24 cellular contexts compared by ENCODE assay signal in the genomic region with DNA sequence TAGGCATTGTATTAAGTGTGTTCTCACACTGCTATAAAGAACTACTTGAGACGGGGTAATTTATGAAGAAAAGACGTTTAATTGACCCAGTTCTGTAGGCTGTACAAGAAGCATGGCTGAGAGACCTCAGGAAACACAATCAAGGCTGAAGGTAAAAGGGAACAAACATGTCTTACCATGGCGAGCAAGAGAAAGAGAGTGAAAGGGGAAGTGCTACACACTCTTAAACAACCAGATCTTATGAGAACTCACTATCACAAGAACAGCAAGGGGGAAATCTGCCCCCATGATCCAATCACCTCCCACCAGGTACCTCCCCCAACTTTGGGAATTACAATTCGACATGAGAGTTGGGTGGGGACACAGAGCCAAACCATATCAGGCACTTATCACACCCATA.
DNase-seq lines count a peak whose midpoint lies in the region; ATAC-seq and TF ChIP-seq lines count a peak whose summit lies in the region.
"Had no signal": no experiment of that assay in that cellular context is flagged by ENCODE, and none has a peak within 500 bp of the region (broad histone marks: within the 10 kb centered on the region; RNA-seq: fewer than 3 reads in every experiment).

No MANE protein-coding gene starts in this region.

- H3K27ac Mint-ChIP-seq in T-helper 17 cell: no peak overlapping the region
- H3K27ac Mint-ChIP-seq: activated CD8-positive, alpha-beta T cell treated with anti-CD3 and anti-CD28 coated beads, Interleukin-2, amount 10 ng/mL, durations not matched to agents 7 days and 5 days; brain; CD8-positive, alpha-beta T cell; naive thymus-derived CD8-positive, alpha-beta T cell had no signal

- H3K36me3 Mint-ChIP-seq in T-helper 17 cell (ENCODE audit: low read depth): peaks cover 8% of the 10 kb centered on the region
- H3K36me3 Mint-ChIP-seq: brain; CD8-positive, alpha-beta T cell; naive thymus-derived CD8-positive, alpha-beta T cell had no signal

- peaks cover 7% of the 10 kb centered on the region for H3K4me1 Mint-ChIP-seq in T-helper 17 cell

- H3K27me3 ChIP-seq in DND-41 (ENCODE audit: insufficient read depth, low read length, poor library complexity) (no peaks in the 10 kb centered on the region), neutrophil (no peaks in the 10 kb centered on the region)
- H3K27me3 ChIP-seq: ovary, Peyer's patch, right lobe of liver, upper lobe of right lung had no signal

- H3K36me3 ChIP-seq in DND-41 (ENCODE audit: insufficient read depth, low read length) (no peaks in the 10 kb centered on the region), OCI-LY7 (ENCODE audit: insufficient read depth, low read length) (no peaks in the 10 kb centered on the region), neutrophil (no peaks in the 10 kb centered on the region)
- H3K36me3 ChIP-seq: heart right ventricle, ovary, Peyer's patch, right lobe of liver, upper lobe of right lung had no signal

- no peak overlapping the region for H3K4me2 ChIP-seq in DND-41 (ENCODE audit: insufficient read depth, low read length)
- H3K4me2 ChIP-seq in OCI-LY7 (ENCODE audit: low read length): peak overlapping the region; percentile 78

- intact Hi-C loops in OCI-LY7 (cut with micrococcal nuclease; ENCODE audit: unreplicated experiment): loop anchor here (5.0 kb wide), 1 partner anchor 70 kb away; no protein-coding TSS in a partner anchor
- intact Hi-C loops in cardiac septum (cut with DNase I): no loop called here

- no peak for DNase-seq in DND-41
- DNase-seq in Kasumi-1 (lab: John Stamatoyannopoulos, UW): peak; percentile 43 to 59
- DNase-seq in OCI-LY7 (ENCODE audit: low spot score): peak; percentile 79
- DNase-seq in cardiac septum (ENCODE audit: low spot score): no peak
- DNase-seq in T-helper 17 cell: no peak
- DNase-seq: activated CD8-positive, alpha-beta T cell treated with anti-CD3 and anti-CD28 coated beads, Interleukin-2, amount 10 ng/mL, durations not matched to agents 7 days and 5 days; CD8-positive, alpha-beta T cell; DMS153; effector CD4-positive, alpha-beta T cell; GOT3; heart right ventricle; MM.1S; naive thymus-derived CD8-positive, alpha-beta T cell; NCI-H187 treated with DMSO at 0.1 percent for 48 hours; NCI-H2227 treated with DMSO at 0.1 percent for 48 hours; NCI-H774; ovary; Peyer's patch; upper lobe of right lung had no signal

- 0 out of 2 replicates have a peak overlapping the region, but pooled peaks have one; percentile 12 for H2AFZ ChIP-seq in DND-41 (ENCODE audit: low read depth, low read length)
- peak overlapping the region; percentile 71; the same call in 1 of the 2 replicates for H2AFZ ChIP-seq in OCI-LY7 (ENCODE audit: low read length)

- H3K9ac ChIP-seq in DND-41 (ENCODE audit: low read depth, low read length): peak overlapping the region; percentile 36; the same call in 1 of the 2 replicates

- peaks cover 71% of the 10 kb centered on the region for H3K4me1 ChIP-seq in DND-41 (ENCODE audit: insufficient read depth, low read length)
- peaks cover 84% of the 10 kb centered on the region for H3K4me1 ChIP-seq in OCI-LY7 (ENCODE audit: insufficient read depth, low read length, poor library complexity, severe bottlenecking)
- peaks cover 31 to 47% of the 10 kb centered on the region in 2 experiments for H3K4me1 ChIP-seq in neutrophil (ENCODE audit: control insufficient read depth in 1 of 2, insufficient read depth in 1 of 2, low read depth in 1 of 2, low read length in 1 of 2)
- H3K4me1 ChIP-seq: Peyer's patch, right lobe of liver, upper lobe of right lung had no signal

- H3K9me2 ChIP-seq in OCI-LY7 (ENCODE audit: insufficient read depth, low read length): no peaks in the 10 kb centered on the region

- H3K4me3 Mint-ChIP-seq in T-helper 17 cell: no peak overlapping the region
- H3K4me3 Mint-ChIP-seq: activated CD8-positive, alpha-beta T cell treated with anti-CD3 and anti-CD28 coated beads, Interleukin-2, amount 10 ng/mL, durations not matched to agents 7 days and 5 days; brain; CD8-positive, alpha-beta T cell; naive thymus-derived CD8-positive, alpha-beta T cell had no signal

- peaks cover 26% of the 10 kb centered on the region for H3K27me3 Mint-ChIP-seq in T-helper 17 cell

- BruUV-seq in OCI-LY7 (replicated peaks; lab: Mats Ljungman, UMichigan): no TSS peak

- ATAC-seq in DND-41 (ENCODE audit: insufficient read depth, low read depth): no peak
- ATAC-seq in GM19397 (IDR thresholded peaks at IDR 0.05; ENCODE audit: unreplicated experiment): no peak
- ATAC-seq in T-helper 17 cell: no peak
- ATAC-seq: activated CD4-positive, CD25-positive, alpha-beta regulatory T cell treated with anti-CD3 and anti-CD28 coated beads, Interleukin-2, amount 50 U/mL, for 24 hours; activated CD8-positive, alpha-beta T cell treated with anti-CD3 and anti-CD28 coated beads, Interleukin-2, amount 10 ng/mL, durations not matched to agents 7 days and 5 days; CD8-positive, alpha-beta T cell; heart right ventricle; naive thymus-derived CD8-positive, alpha-beta T cell; right lobe of liver; upper lobe of right lung had no signal

- H3K9me3 ChIP-seq in DND-41 (ENCODE audit: insufficient read depth, low read length, severe bottlenecking) (no peaks in the 10 kb centered on the region), OCI-LY7 (ENCODE audit: low read length) (no peaks in the 10 kb centered on the region), neutrophil (no peaks in the 10 kb centered on the region), T-helper 17 cell (ENCODE audit: control insufficient read depth, low read length, poor library complexity, severe bottlenecking) (no peaks in the 10 kb centered on the region)
- H3K9me3 ChIP-seq: heart right ventricle, ovary, Peyer's patch, right lobe of liver, upper lobe of right lung had no signal

- H3K79me2 ChIP-seq in DND-41 (ENCODE audit: insufficient read depth, low read length): no peaks in the 10 kb centered on the region
- H3K79me2 ChIP-seq in OCI-LY7 (ENCODE audit: insufficient read depth, low read depth, low read length): no peaks in the 10 kb centered on the region

- peak overlapping the region; percentile 82 for H3K27ac ChIP-seq in DND-41 (ENCODE audit: low read length)
- peak overlapping the region; percentile 100 for H3K27ac ChIP-seq in OCI-LY7 (ENCODE audit: low read depth, low read length, poor library complexity, severe bottlenecking)
- H3K27ac ChIP-seq in neutrophil: peak overlapping the region; percentile 93
- H3K27ac ChIP-seq: heart right ventricle, ovary, Peyer's patch, right lobe of liver, upper lobe of right lung had no signal

- POLR2A ChIA-PET in OCI-LY7 (lab: Charles Lee): interaction anchor here (0.6 to 6.1 kb wide), 7 partner anchors 9 to 207 kb away, joined by 3 to 65 read pairs (median 5); no protein-coding TSS in a partner anchor

- H4K20me1 ChIP-seq in DND-41 (ENCODE audit: insufficient read depth, low read length) (no peaks in the 10 kb centered on the region), OCI-LY7 (ENCODE audit: insufficient read depth, low read length) (no peaks in the 10 kb centered on the region)

- no peak overlapping the region for H3K4me3 ChIP-seq in DND-41 (ENCODE audit: low read depth in 1 of 2, low read length in 2 of 2)
- peak overlapping the region; percentile 43 for H3K4me3 ChIP-seq in OCI-LY7 (ENCODE audit: low read depth, low read length, poor library complexity, severe bottlenecking)
- peak overlapping the region in 1 of 2 experiments; percentile 34 for H3K4me3 ChIP-seq in neutrophil (ENCODE audit: low read depth in 1 of 2, low read length in 1 of 2)
- H3K4me3 ChIP-seq: heart right ventricle, ovary, Peyer's patch, right lobe of liver, upper lobe of right lung had no signal

- TF ChIP-seq CTCF in DND-41 (IDR thresholded peaks at IDR 0.05; ENCODE audit: borderline replicate concordance, extremely low read depth, low read length, poor library complexity, severe bottlenecking) (no peak), OCI-LY7 (conservative IDR thresholded peaks at IDR 0.05; ENCODE audit: low read length) (no peak), neutrophil (IDR thresholded peaks at IDR 0.05) (no peak)

- CTCF ChIA-PET in OCI-LY7 (lab: Charles Lee; ENCODE audit: unreplicated experiment): interaction anchor here (0.6 to 1.2 kb wide), 4 partner anchors 10 to 201 kb away, joined by 3 to 4 read pairs (median 3); no protein-coding TSS in a partner anchor

Comparison
In these comparisons a context has a peak if more than half of its experiments do, and no peak if none do; other contexts are left out.
1. DNase-seq: peak in Kasumi-1 (2 of 2) and OCI-LY7 (single experiment); none in DND-41 (single experiment), cardiac septum (single experiment) and T-helper 17 cell (0 of 3).
2. Peak in every context shown above with its lines, with median percentiles within 50 percentile points of each other: H3K27ac ChIP-seq.